ENCODE assay signal across 13 cellular contexts in genomic region chr9:123867034-123867433, GRCh38.
DNase-seq lines count a peak whose midpoint lies in the region; ATAC-seq and TF ChIP-seq lines count a peak whose summit lies in the region.
"Had no signal": no experiment of that assay in that cellular context is flagged by ENCODE, and none has a peak within 500 bp of the region (broad histone marks: within the 10 kb centered on the region; RNA-seq: fewer than 3 reads in every experiment).

No MANE protein-coding gene starts in this region.

- no peaks in the 10 kb centered on the region for H3K9me3 Mint-ChIP-seq in activated CD8-positive, alpha-beta memory T cell treated with anti-CD3 and anti-CD28 coated beads, Interleukin-2, amount 10 ng/mL, durations not matched to agents 7 days and 5 days (ENCODE audit: low read depth)
- H3K9me3 Mint-ChIP-seq in activated naive CD8-positive, alpha-beta T cell treated with anti-CD3 and anti-CD28 coated beads, Interleukin-2, amount 50 U/mL, for 24 hours, result peaks cover 12% of the 10 kb centered on the region
- H3K9me3 Mint-ChIP-seq in type B pancreatic cell, result no peaks in the 10 kb centered on the region

- no peak for DNase-seq in activated CD8-positive, alpha-beta memory T cell treated with anti-CD3 and anti-CD28 coated beads, Interleukin-2, amount 10 ng/mL, durations not matched to agents 7 days and 5 days
- DNase-seq in activated CD8-positive, alpha-beta memory T cell treated with anti-CD3 and anti-CD28 coated beads, Interleukin-2, amount 50 U/mL, for 48 hours, result no peak
- peak; percentile 81 for DNase-seq in NB4 (ENCODE audit: low read depth)
- DNase-seq in activated naive CD8-positive, alpha-beta T cell treated with anti-CD3 and anti-CD28 coated beads, Interleukin-2, amount 50 U/mL, for 24 hours, result no peak
- peak; percentile 70 for DNase-seq in pons (ENCODE audit: low spot score)
- DNase-seq in type B pancreatic cell (ENCODE audit: extremely low spot score, unreplicated experiment), result no peak
- no peak for DNase-seq in NCI-H146 treated with DMSO at 0.1 percent for 48 hours (lab: John Stamatoyannopoulos, UW; ENCODE audit: unreplicated experiment)
- no peak for DNase-seq in HPDE6-E6E7 (ENCODE audit: extremely low spot score)
- DNase-seq: NCI-H146; stimulated activated naive CD8-positive, alpha-beta T cell treated with anti-CD3 and anti-CD28 coated beads, Interleukin-15, Interleukin-2, amounts not matched to agents 100 U/mL and 50 U/mL, for 24 hours; T1000 had no signal

- no peaks in the 10 kb centered on the region for H3K27me3 Mint-ChIP-seq in activated CD8-positive, alpha-beta memory T cell treated with anti-CD3 and anti-CD28 coated beads, Interleukin-2, amount 10 ng/mL, durations not matched to agents 7 days and 5 days
- H3K27me3 Mint-ChIP-seq in activated naive CD8-positive, alpha-beta T cell treated with anti-CD3 and anti-CD28 coated beads, Interleukin-2, amount 50 U/mL, for 24 hours, result no peaks in the 10 kb centered on the region
- peaks cover 22% of the 10 kb centered on the region for H3K27me3 Mint-ChIP-seq in type B pancreatic cell

- H3K36me3 Mint-ChIP-seq in activated CD8-positive, alpha-beta memory T cell treated with anti-CD3 and anti-CD28 coated beads, Interleukin-2, amount 10 ng/mL, durations not matched to agents 7 days and 5 days, result peaks cover 7% of the 10 kb centered on the region
- H3K36me3 Mint-ChIP-seq in activated naive CD8-positive, alpha-beta T cell treated with anti-CD3 and anti-CD28 coated beads, Interleukin-2, amount 50 U/mL, for 24 hours (ENCODE audit: low read depth), result peaks cover 19% of the 10 kb centered on the region
- peaks cover 4% of the 10 kb centered on the region for H3K36me3 Mint-ChIP-seq in type B pancreatic cell

- TF ChIP-seq CTCF in NB4 (IDR thresholded peaks at IDR 0.05; ENCODE audit: low read depth, low read length) (no peak), type B pancreatic cell (conservative IDR thresholded peaks at IDR 0.05) (no peak)

- no peak for TF ChIP-seq POLR2A in NB4 (IDR thresholded peaks at IDR 0.05; ENCODE audit: extremely low read depth, insufficient read length)

- peak overlapping the region; percentile 45 for H3K4me3 ChIP-seq in NB4 (ENCODE audit: low read depth, low read length)
- H3K4me3 ChIP-seq: cardiac muscle cell had no signal

- ATAC-seq in activated CD8-positive, alpha-beta memory T cell treated with anti-CD3 and anti-CD28 coated beads, Interleukin-2, amount 10 ng/mL, durations not matched to agents 7 days and 5 days, result no peak
- no peak for ATAC-seq in activated naive CD8-positive, alpha-beta T cell treated with anti-CD3 and anti-CD28 coated beads, Interleukin-2, amount 50 U/mL, for 24 hours
- ATAC-seq: esophagus mucosa; stimulated activated naive CD8-positive, alpha-beta T cell treated with anti-CD3 and anti-CD28 coated beads, Interleukin-15, Interleukin-2, amounts not matched to agents 100 U/mL and 50 U/mL, for 24 hours had no signal

- H3K4me3 Mint-ChIP-seq in activated CD8-positive, alpha-beta memory T cell treated with anti-CD3 and anti-CD28 coated beads, Interleukin-2, amount 10 ng/mL, durations not matched to agents 7 days and 5 days, result no peak overlapping the region
- H3K4me3 Mint-ChIP-seq in activated naive CD8-positive, alpha-beta T cell treated with anti-CD3 and anti-CD28 coated beads, Interleukin-2, amount 50 U/mL, for 24 hours, result no peak overlapping the region
- H3K4me3 Mint-ChIP-seq in type B pancreatic cell, result no peak overlapping the region

- CTCF ChIA-PET in activated CD8-positive, alpha-beta memory T cell treated with anti-CD3 and anti-CD28 coated beads, Interleukin-2, amount 10 ng/mL, durations not matched to agents 7 days and 5 days (lab: Charles Lee), result no interaction called here

- H3K4me1 Mint-ChIP-seq in activated CD8-positive, alpha-beta memory T cell treated with anti-CD3 and anti-CD28 coated beads, Interleukin-2, amount 10 ng/mL, durations not matched to agents 7 days and 5 days, result peaks cover 38% of the 10 kb centered on the region
- H3K4me1 Mint-ChIP-seq in activated naive CD8-positive, alpha-beta T cell treated with anti-CD3 and anti-CD28 coated beads, Interleukin-2, amount 50 U/mL, for 24 hours, result peaks cover 34% of the 10 kb centered on the region
- peaks cover 23% of the 10 kb centered on the region for H3K4me1 Mint-ChIP-seq in type B pancreatic cell (ENCODE audit: unreplicated experiment)

- H3K27ac Mint-ChIP-seq in activated CD8-positive, alpha-beta memory T cell treated with anti-CD3 and anti-CD28 coated beads, Interleukin-2, amount 10 ng/mL, durations not matched to agents 7 days and 5 days, result peak overlapping the region; percentile 68
- H3K27ac Mint-ChIP-seq in activated naive CD8-positive, alpha-beta T cell treated with anti-CD3 and anti-CD28 coated beads, Interleukin-2, amount 50 U/mL, for 24 hours, result peak overlapping the region; percentile 25
- no peak overlapping the region for H3K27ac Mint-ChIP-seq in type B pancreatic cell

Comparison
In these comparisons a context has a peak if more than half of its experiments do, and no peak if none do; other contexts are left out.
1. DNase-seq: peak in NB4 (single experiment) and pons (single experiment); none in activated CD8-positive, alpha-beta memory T cell treated with anti-CD3 and anti-CD28 coated beads, Interleukin-2, amount 10 ng/mL, durations not matched to agents 7 days and 5 days (single experiment), activated CD8-positive, alpha-beta memory T cell treated with anti-CD3 and anti-CD28 coated beads, Interleukin-2, amount 50 U/mL, for 48 hours (single experiment), activated naive CD8-positive, alpha-beta T cell treated with anti-CD3 and anti-CD28 coated beads, Interleukin-2, amount 50 U/mL, for 24 hours (single experiment), type B pancreatic cell (single experiment), NCI-H146 treated with DMSO at 0.1 percent for 48 hours (single experiment) and HPDE6-E6E7 (single experiment).